ENCODE assay signal across 20 cellular contexts in the genomic region with DNA sequence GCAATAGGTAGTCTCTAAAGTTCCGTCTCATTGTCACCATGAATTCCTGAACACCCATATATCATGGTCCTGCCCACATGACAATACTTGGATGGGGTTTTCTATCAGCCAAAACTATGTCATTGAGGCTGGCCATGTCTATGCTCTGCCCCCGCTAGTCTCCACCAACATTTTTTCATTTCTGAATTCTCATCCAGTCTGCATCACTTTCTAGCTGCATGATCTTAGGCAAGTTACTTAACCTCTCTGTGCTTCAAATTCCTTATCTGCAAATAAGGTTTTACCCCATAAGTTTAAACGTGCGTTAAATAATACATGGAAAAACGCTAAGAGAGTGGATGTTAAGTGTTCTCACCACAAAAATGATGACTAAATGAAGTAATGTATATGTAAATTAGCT.
"Had no signal": no experiment of that assay in that cellular context is flagged by ENCODE, and none has a peak within 500 bp of the region (broad histone marks: within the 10 kb centered on the region; RNA-seq: fewer than 3 reads in every experiment).

No MANE protein-coding gene starts in this region.

- H3K9me3 ChIP-seq: gastrocnemius medialis, prostate gland, right lobe of liver, testis, tibial nerve had no signal

- H2AFZ ChIP-seq: parathyroid adenoma had no signal

- H3K36me3 ChIP-seq: gastrocnemius medialis, prostate gland, right lobe of liver, tibial nerve had no signal

- H3K9ac ChIP-seq: parathyroid adenoma had no signal

- H3K36me3 Mint-ChIP-seq: stimulated activated effector memory CD8-positive, alpha-beta T cell treated with anti-CD3 and anti-CD28 coated beads, Interleukin-12 subunit alpha, Interleukin-12 subunit beta, amount 100 ng/mL, for 72 hours had no signal

- H3K27ac Mint-ChIP-seq: nephron progenitor cell; stimulated activated effector memory CD8-positive, alpha-beta T cell treated with anti-CD3 and anti-CD28 coated beads, Interleukin-12 subunit alpha, Interleukin-12 subunit beta, amount 100 ng/mL, for 72 hours; stimulated activated naive CD8-positive, alpha-beta T cell treated with anti-CD3 and anti-CD28 coated beads, Interleukin-15, Interleukin-2, amounts not matched to agents 100 ng/mL and 50 ng/mL, for 24 hours had no signal

- H3K27ac ChIP-seq: coronary artery, gastrocnemius medialis, parathyroid adenoma, prostate gland, right lobe of liver, testis, tibial nerve had no signal

- H3K4me3 ChIP-seq: coronary artery, dorsolateral prefrontal cortex, gastrocnemius medialis, prostate gland, right lobe of liver, testis, tibial nerve had no signal

- H3K27me3 Mint-ChIP-seq: naive thymus-derived CD4-positive, alpha-beta T cell; stimulated activated naive CD8-positive, alpha-beta T cell treated with anti-CD3 and anti-CD28 coated beads, Interleukin-15, Interleukin-2, amounts not matched to agents 100 ng/mL and 50 ng/mL, for 24 hours had no signal

- DNase-seq: dorsolateral prefrontal cortex; effector CD8-positive, alpha-beta T cell; gastrocnemius medialis; glutamatergic neuron; islet precursor cell; mammary epithelial cell; naive thymus-derived CD4-positive, alpha-beta T cell; nephron progenitor cell; right lobe of liver; stimulated activated CD4-positive, alpha-beta T cell treated with anti-CD3 and anti-CD28 coated beads, Interleukin-4, amount 100 ng/mL, for 1 hour; stimulated activated CD8-positive, alpha-beta memory T cell treated with anti-CD3 and anti-CD28 coated beads, Interleukin-4, amount 100 ng/mL, for 48 hours; testis had no signal

- H3K9me3 Mint-ChIP-seq: naive thymus-derived CD4-positive, alpha-beta T cell; nephron progenitor cell; stimulated activated effector memory CD8-positive, alpha-beta T cell treated with anti-CD3 and anti-CD28 coated beads, Interleukin-12 subunit alpha, Interleukin-12 subunit beta, amount 100 ng/mL, for 72 hours; stimulated activated naive CD8-positive, alpha-beta T cell treated with anti-CD3 and anti-CD28 coated beads, Interleukin-15, Interleukin-2, amounts not matched to agents 100 ng/mL and 50 ng/mL, for 24 hours had no signal

- ATAC-seq: esophagus mucosa; gastrocnemius medialis; left lobe of liver; naive thymus-derived CD4-positive, alpha-beta T cell; right lobe of liver; stimulated activated effector memory CD8-positive, alpha-beta T cell treated with anti-CD3 and anti-CD28 coated beads, Interleukin-12 subunit alpha, Interleukin-12 subunit beta, amount 100 ng/mL, for 72 hours had no signal

- H3K27me3 ChIP-seq: dorsolateral prefrontal cortex, gastrocnemius medialis, right lobe of liver, testis, tibial nerve had no signal

- H3K4me3 Mint-ChIP-seq: nephron progenitor cell; stimulated activated effector memory CD8-positive, alpha-beta T cell treated with anti-CD3 and anti-CD28 coated beads, Interleukin-12 subunit alpha, Interleukin-12 subunit beta, amount 100 ng/mL, for 72 hours; stimulated activated naive CD8-positive, alpha-beta T cell treated with anti-CD3 and anti-CD28 coated beads, Interleukin-15, Interleukin-2, amounts not matched to agents 100 ng/mL and 50 ng/mL, for 24 hours had no signal
